In genomic region chr13:77014906-77015685, GRCh38 we compare ENCODE assay signal across 1 cellular context.
TF ChIP-seq lines count a peak whose summit lies in the region.

No MANE protein-coding gene starts in this region.

TF ChIP-seq in GM12878, 131 proteins besides CTCF, POLR2A, EP300 and RAD21:
- TF ChIP-seq ATF2 (IDR thresholded peaks at IDR 0.05; ENCODE audit: low read length) (0 out of 2 replicates have a peak, but pooled peaks have one; percentile 33), NR2F1 (conservative IDR thresholded peaks at IDR 0.05) (no peak), ETV6 (conservative IDR thresholded peaks at IDR 0.05 in 1 of 2, IDR thresholded peaks at IDR 0.05 in 1 of 2; ENCODE audit: borderline replicate concordance in 1 of 2, low read depth in 1 of 2) (no peak), JUNB (IDR thresholded peaks at IDR 0.05) (peak; percentile 61), EGR1 (IDR thresholded peaks at IDR 0.05; ENCODE audit: borderline replicate concordance in 1 of 2, low read depth in 2 of 2, low read length in 2 of 2) (no peak), EZH2 (IDR thresholded peaks at IDR 0.05; ENCODE audit: borderline replicate concordance, control insufficient read depth, low read depth, low read length) (no peak), BCL11A (IDR thresholded peaks at IDR 0.05; ENCODE audit: low read depth, low read length) (0 out of 2 replicates have a peak, but pooled peaks have one; percentile 51), SPI1 (IDR thresholded peaks at IDR 0.05; ENCODE audit: borderline replicate concordance, insufficient read depth, low read depth, low read length) (peak; percentile 41; the same call in 1 of the 2 replicates), ZNF592 (IDR thresholded peaks at IDR 0.05) (no peak), FOXM1 (IDR thresholded peaks at IDR 0.05; ENCODE audit: low read depth, low read length) (no peak), MTA2 (IDR thresholded peaks at IDR 0.05; ENCODE audit: low read depth) (peak; percentile 83)
TF ChIP-seq in GM12878: peak in this region for 5.
